In the genomic region with DNA sequence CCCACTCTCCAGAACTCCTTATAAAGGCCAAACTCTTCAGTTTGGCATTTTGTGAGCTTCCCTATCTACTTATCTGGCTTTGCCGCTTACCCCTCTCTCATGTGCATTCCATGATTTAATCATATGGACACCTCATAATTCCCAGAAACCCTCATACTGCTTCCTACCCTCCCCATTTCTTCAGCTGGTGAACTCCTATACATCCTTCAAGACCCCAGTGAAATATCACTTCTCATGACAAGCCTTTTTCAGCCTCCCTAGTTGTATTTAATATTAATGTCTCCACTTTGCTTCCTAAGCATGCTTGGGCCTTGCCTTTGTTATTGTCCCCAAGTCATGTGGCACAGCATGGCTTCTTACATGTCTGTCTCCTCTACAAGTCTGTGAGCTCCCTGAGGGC, we compare ENCODE assay signal across 21 cellular contexts. TPM values are rescaled to one million over a fixed set of nuclear protein-coding genes. Genes with fewer than 3 reads are reported as not detected.
DNase-seq lines count a peak whose midpoint lies in the region; ATAC-seq, FAIRE-seq and TF ChIP-seq lines count a peak whose summit lies in the region.
"Had no signal": no experiment of that assay in that cellular context is flagged by ENCODE, and none has a peak within 500 bp of the region (broad histone marks: within the 10 kb centered on the region; RNA-seq: fewer than 3 reads in every experiment).

No MANE protein-coding gene starts in this region.

- no peak overlapping the region for H3K4ac ChIP-seq in H1 (replicated peaks; ENCODE audit: insufficient read length, low read depth, low read length)

- peak overlapping the region; percentile 23 to 63 (median 39) for H3K27ac Mint-ChIP-seq in nephron
- H3K27ac Mint-ChIP-seq: CD4-positive, alpha-beta T cell; H9 had no signal

- peaks cover 4% of the 10 kb centered on the region for H3K36me3 Mint-ChIP-seq in nephron (ENCODE audit: low read depth)

- H4K20me1 ChIP-seq in SK-N-SH (ENCODE audit: insufficient read depth) = no peaks in the 10 kb centered on the region
- H4K20me1 ChIP-seq in H1 (replicated peaks in 1 of 2; ENCODE audit: control insufficient read depth in 1 of 2, insufficient read depth in 2 of 2, low read length in 2 of 2) = no peaks in the 10 kb centered on the region

- H2AFZ ChIP-seq in SK-N-SH (ENCODE audit: low read depth) (no peak overlapping the region), H1 (ENCODE audit: low read length) (no peak overlapping the region)

- H2BK12ac ChIP-seq in H1 (ENCODE audit: low read depth, low read length) = 0 out of 2 replicates have a peak overlapping the region, but pooled peaks have one; percentile 14

- H4K91ac ChIP-seq in H1 (replicated peaks; ENCODE audit: insufficient read length, low read length) = no peak overlapping the region

- CTCF ChIA-PET in SK-N-SH (lab: Yijun Ruan, JAX) (interaction anchor here (1.3 to 2.6 kb wide), 7 partner anchors 9 to 223 kb away, joined by 3 to 13 read pairs (median 5); a partner anchor contains a TSS), H1 (lab: Charles Lee; ENCODE audit: partially characterized antibody) (interaction anchor here (1.3 to 3.2 kb wide), 4 partner anchors 12 to 89 kb away, joined by 3 to 15 read pairs (median 6); no protein-coding TSS in a partner anchor)

- H3K18ac ChIP-seq in H1 (ENCODE audit: extremely low read depth, low read length) = no peak overlapping the region

- TF ChIP-seq CTCF in SK-N-SH (IDR thresholded peaks at IDR 0.05) (no peak), H1 (IDR thresholded peaks at IDR 0.05; ENCODE audit: control extremely low read depth in 1 of 3, insufficient read depth in 1 of 3, low read depth in 1 of 3, low read length in 3 of 3) (no peak), nephron (IDR thresholded peaks at IDR 0.05; ENCODE audit: unreplicated experiment in 3 of 3) (no peak)

- no peak overlapping the region for H4K5ac ChIP-seq in H1 (ENCODE audit: insufficient read length, low read depth, low read length)

- no peaks in the 10 kb centered on the region for H3K9me3 Mint-ChIP-seq in nephron

- POLR2A ChIA-PET in SK-N-SH (lab: Yijun Ruan, JAX) (interaction anchor here (0.9 to 2.5 kb wide), 3 partner anchors 9 to 19 kb away, joined by 3 to 13 read pairs (median 7); no protein-coding TSS in a partner anchor), H1 (lab: Charles Lee; ENCODE audit: partially characterized antibody) (interaction anchor here (0.7 kb wide), 1 partner anchor 8 kb away, joined by 3 read pairs; no protein-coding TSS in a partner anchor)

- H3K4me3 Mint-ChIP-seq in nephron = peak overlapping the region in 1 of 3 experiments; percentile 3
- H3K4me3 Mint-ChIP-seq: CD4-positive, alpha-beta T cell; H9 had no signal

- H3K27ac ChIP-seq in SK-N-SH (ENCODE audit: low read depth in 2 of 2, low read length in 1 of 2) = peak overlapping the region in 1 of 2 experiments; percentile 92; a peak in 2 of 4 replicates
- H3K27ac ChIP-seq in H1 (ENCODE audit: low read depth, low read length) = no peak overlapping the region
- H3K27ac ChIP-seq: 22Rv1, A549, C4-2B, HL-60 had no signal

- H2BK20ac ChIP-seq in H1 (ENCODE audit: low read length) = peak overlapping the region; percentile 66

- no peak overlapping the region for H3K56ac ChIP-seq in H1 (replicated peaks; ENCODE audit: insufficient read length, low read depth, low read length)

- H3K9ac ChIP-seq in SK-N-SH = no peak overlapping the region
- H3K9ac ChIP-seq in H1 (replicated peaks in 1 of 4; ENCODE audit: extremely low read depth in 1 of 4, low read depth in 3 of 4, low read length in 3 of 4) = no peak overlapping the region

- TF ChIP-seq POLR2A in H1 (IDR thresholded peaks at IDR 0.05; ENCODE audit: control extremely low read depth in 1 of 2, low read depth in 2 of 2, low read length in 2 of 2) = no peak

- no peak for TF ChIP-seq RAD21 in SK-N-SH (IDR thresholded peaks at IDR 0.05; ENCODE audit: low read length)
- no peak for TF ChIP-seq RAD21 in H1 (IDR thresholded peaks at IDR 0.05 in 1 of 2, conservative IDR thresholded peaks at IDR 0.05 in 1 of 2; ENCODE audit: low read depth in 2 of 2, low read length in 2 of 2)

- H2BK5ac ChIP-seq in H1 (ENCODE audit: low read depth, low read length) = no peak overlapping the region

- FAIRE-seq in H1 (lab: Jason Lieb, UNC) = no peak
- FAIRE-seq: A549, D721Med, G401.6, GM12891, GM18507 had no signal

- H3K23me2 ChIP-seq in H1 (ENCODE audit: low read depth, low read length) = 0 out of 2 replicates have a peak, but pooled peaks cover 2% of the 10 kb centered on the region

- DNase-seq in SK-N-SH (no peak), H1 (ENCODE audit: low read depth in 1 of 2, low spot score in 2 of 2) (no peak), T-helper 9 cell (no peak)
- no peak for DNase-seq in activated effector memory CD4-positive, alpha-beta T cell treated with anti-CD3 and anti-CD28 coated beads, Interleukin-2, amount 50 U/mL, for 16 hours
- DNase-seq: AML-193; Caco-2; CD4-positive, alpha-beta T cell; GOT3; H9 had no signal

- ATAC-seq in SK-N-SH treated with all-trans-retinoic acid at 6 μM for 48 hours = no peak
- ATAC-seq in HG03280 (IDR thresholded peaks at IDR 0.05; ENCODE audit: unreplicated experiment) = no peak
- ATAC-seq: A549 had no signal

- H3K14ac ChIP-seq in H1 (ENCODE audit: insufficient read length) = no peak overlapping the region

- 83% methylated on average over 1 of the region's 1 CpG for WGBS in SK-N-SH (ENCODE audit: low lambda C conversion rate)
- 88% methylated on average over 1 of the region's 1 CpG; no CpG with 5 or more reads in 1 of the 2 experiments for WGBS in H1 (ENCODE audit: extremely low coverage in 1 of 2, insufficient coverage in 1 of 2, insufficient read length in 1 of 2, insufficient replicate concordance in 2 of 2, low coverage in 1 of 2, low lambda C conversion rate in 2 of 2, missing lambda C conversion rate in 1 of 2), 2 experiments

- H3K27me3 ChIP-seq in SK-N-SH (ENCODE audit: insufficient read depth) = peaks cover 25% of the 10 kb centered on the region
- 0 out of 7 replicates have a peak, but pooled peaks cover 0 to 6% (median 0%) of the 10 kb centered on the region in 4 experiments for H3K27me3 ChIP-seq in H1 (replicated peaks in 1 of 4; ENCODE audit: control insufficient read depth in 3 of 4, extremely low read depth in 1 of 4, insufficient read depth in 3 of 4, low read length in 3 of 4)

- peaks cover 50% of the 10 kb centered on the region for H3K4me1 Mint-ChIP-seq in nephron

- H2BK15ac ChIP-seq in H1 (ENCODE audit: low read length) = no peak overlapping the region

- H3F3A ChIP-seq in SK-N-SH (replicated peaks; ENCODE audit: insufficient read depth) = no peaks in the 10 kb centered on the region

- peaks cover 9% of the 10 kb centered on the region for H3K27me3 Mint-ChIP-seq in nephron (ENCODE audit: low read depth)

- H3K36me3 ChIP-seq in SK-N-SH (replicated peaks in 1 of 2; ENCODE audit: control insufficient read depth in 1 of 2, insufficient read depth in 2 of 2, low read length in 1 of 2) (no peaks in the 10 kb centered on the region), H1 (ENCODE audit: control insufficient read depth in 2 of 4, insufficient read depth in 4 of 4, low read length in 3 of 4) (no peaks in the 10 kb centered on the region)

- H3K9me3 ChIP-seq in SK-N-SH = no peaks in the 10 kb centered on the region
- no peaks in the 10 kb centered on the region for H3K9me3 ChIP-seq in H1 (ENCODE audit: insufficient read depth in 2 of 2, low read depth in 1 of 2, low read length in 1 of 2)

- H3K79me1 ChIP-seq in H1 (ENCODE audit: low read depth, low read length) = no peaks in the 10 kb centered on the region

- no peak overlapping the region for H3K4me2 ChIP-seq in SK-N-SH
- H3K4me2 ChIP-seq in H1 (ENCODE audit: insufficient read depth in 1 of 2, low read depth in 2 of 2, low read length in 2 of 2) = no peak overlapping the region
- H3K4me2 ChIP-seq: A549 had no signal

- no peak overlapping the region for H4K8ac ChIP-seq in H1 (ENCODE audit: extremely low read depth, insufficient read depth, low read length)

- no peaks in the 10 kb centered on the region for H3K9me2 ChIP-seq in SK-N-SH

- TF ChIP-seq EP300 in SK-N-SH (IDR thresholded peaks at IDR 0.05; ENCODE audit: borderline replicate concordance in 1 of 2, low read depth in 1 of 2, low read length in 1 of 2) (no peak), H1 (IDR thresholded peaks at IDR 0.05; ENCODE audit: borderline replicate concordance in 1 of 2, low read depth in 2 of 2, low read length in 2 of 2) (no peak)

- H3K79me2 ChIP-seq in SK-N-SH (ENCODE audit: insufficient read depth) (no peaks in the 10 kb centered on the region), H1 (ENCODE audit: control insufficient read depth in 1 of 2, insufficient read depth in 2 of 2, low read length in 2 of 2) (no peaks in the 10 kb centered on the region)

- no peak overlapping the region for H3K4me3 ChIP-seq in SK-N-SH (ENCODE audit: low read depth in 2 of 2, low read length in 1 of 2)
- H3K4me3 ChIP-seq in H1 (ENCODE audit: extremely low read depth in 1 of 4, insufficient read depth in 2 of 4, low read depth in 3 of 4, low read length in 4 of 4) = no peak overlapping the region
- H3K4me3 ChIP-seq: A549 had no signal

- H2AK5ac ChIP-seq in H1 (ENCODE audit: low read depth, low read length) = peak overlapping the region; percentile 90; the same call in 1 of the 2 replicates

- H3K4me1 ChIP-seq in SK-N-SH (ENCODE audit: control insufficient read depth in 1 of 2, insufficient read depth in 2 of 2, low read depth in 1 of 2, low read length in 1 of 2) (peaks cover 0 to 23% of the 10 kb centered on the region in 2 experiments; a peak in 3 of 4 replicates), H1 (replicated peaks in 1 of 4; ENCODE audit: control insufficient read depth in 3 of 4, insufficient read depth in 4 of 4, low read length in 3 of 4) (peaks cover 8 to 10% (median 10%) of the 10 kb centered on the region in 4 experiments)
- H3K4me1 ChIP-seq: A549 had no signal

- no peak overlapping the region for H2BK120ac ChIP-seq in H1 (replicated peaks; ENCODE audit: low read depth, low read length)

- H3K23ac ChIP-seq in H1 (ENCODE audit: insufficient read length) = no peak overlapping the region

TF ChIP-seq in SK-N-SH treated with all-trans-retinoic acid at 6 μM for 48 hours, 23 proteins besides CTCF, POLR2A, EP300 and RAD21 (continues in another document):
- no peak for TF ChIP-seq ZNF70 (CRISPR knock-in tag; IDR thresholded peaks at IDR 0.05)

TF ChIP-seq in H1, 55 proteins besides CTCF, POLR2A, EP300 and RAD21 (continues in another document):
- no peak for TF ChIP-seq NANOG (IDR thresholded peaks at IDR 0.05; ENCODE audit: insufficient read depth, low read depth, low read length, poor library complexity, severe bottlenecking)

RNA-seq across cellular contexts. Expression of a gene that starts 13.7 kb away (rescaled TPM):
- polyA plus RNA-seq in SK-N-SH (2012; rRNA removed) = 0.72 and 1.3 TPM in 2 replicates
- 0.91 and 1.8 TPM in 2 replicates for polyA plus RNA-seq in SK-N-SH (2012; cell fraction: cytosol; rRNA removed)
- 0.81 and 1.2 TPM in 2 replicates for polyA plus RNA-seq in SK-N-SH (2012; cell fraction: nucleus; rRNA removed)
- 8.8 and 10.2 TPM in 2 replicates for total RNA-seq in H1 (2021; fragmentation: NEBNext Ultra II Directional; extraction: Animal tissue kit (Norgen Biotek cat#: 25700))
- polyA plus RNA-seq in H1 (2011; rRNA removed) = 5.2 and 7.0 TPM in 2 replicates
- 2.8 TPM for polyA plus RNA-seq in H1 (2011; cell fraction: cytosol; rRNA removed)
- polyA plus RNA-seq in H1 (2011; cell fraction: nucleus; rRNA removed) = 5.7 TPM
- polyA plus RNA-seq in H1 (2012, experiment 1 of 2) = 9.6 to 10.3 TPM (median 10.0 TPM) in 4 replicates
- 8.6 TPM for polyA plus RNA-seq in H1 (2012, experiment 2 of 2)
- polyA plus RNA-seq in H1 (2013, experiment 1 of 2) = 14.5 TPM
- polyA plus RNA-seq in H1 (2013, experiment 2 of 2) = 15.6 TPM
- polyA minus RNA-seq in H1 (2011; rRNA and poly(A)+ RNA removed) = 4.0 and 5.8 TPM in 2 replicates
- polyA minus RNA-seq in H1 (2011; cell fraction: cytosol; rRNA and poly(A)+ RNA removed) = 2.6 TPM
- 6.3 TPM for polyA minus RNA-seq in H1 (2011; cell fraction: nucleus; rRNA and poly(A)+ RNA removed)
- total RNA-seq: HT1080 had no signal
